17 cellular contexts compared by ENCODE assay signal in genomic region chr22:22880645-22881044, GRCh38. TPM values are rescaled to one million over a fixed set of nuclear protein-coding genes. Genes with fewer than 3 reads are reported as not detected.
DNase-seq lines count a peak whose midpoint lies in the region; ATAC-seq and TF ChIP-seq lines count a peak whose summit lies in the region.
"Had no signal": no experiment of that assay in that cellular context is flagged by ENCODE, and none has a peak within 500 bp of the region (broad histone marks: within the 10 kb centered on the region; RNA-seq: fewer than 3 reads in every experiment).

No MANE protein-coding gene starts in this region.

- H3K27me3 ChIP-seq in MG63: no peaks in the 10 kb centered on the region; the same call in 1 of the 2 replicates

- H3K36me3 ChIP-seq in MG63: no peaks in the 10 kb centered on the region

- H3K27me3 Mint-ChIP-seq in stimulated activated naive CD8-positive, alpha-beta T cell treated with anti-CD3 and anti-CD28 coated beads, Interleukin-15, amount 100 ng/mL, for 72 hours: peaks cover 32% of the 10 kb centered on the region
- H3K27me3 Mint-ChIP-seq in stimulated activated naive B cell treated with anti-CD40 and anti-IgM and Interleukin-4, amounts not matched to agents 10 μg/mL and 1 μg/mL and 100 μg/mL, for 72 hours: no peaks in the 10 kb centered on the region

- no peaks in the 10 kb centered on the region for H3K9me3 ChIP-seq in MG63
- H3K9me3 ChIP-seq: A549 had no signal

- TF ChIP-seq POLR2A in Raji (IDR thresholded peaks at IDR 0.05; ENCODE audit: insufficient read depth, low read depth, low read length): peak; percentile 50; the same call in 1 of the 2 replicates

- no peak for ATAC-seq in stimulated activated naive CD8-positive, alpha-beta T cell treated with anti-CD3 and anti-CD28 coated beads, Interleukin-15, Interleukin-2, amounts not matched to agents 100 U/mL and 50 U/mL, for 24 hours
- ATAC-seq in stimulated activated naive CD8-positive, alpha-beta T cell treated with anti-CD3 and anti-CD28 coated beads, Interleukin-15, amount 100 ng/mL, for 72 hours: no peak
- ATAC-seq in stimulated activated naive B cell treated with anti-CD40 and anti-IgM and Interleukin-4, amounts not matched to agents 10 μg/mL and 1 μg/mL and 100 μg/mL, for 72 hours (replicated peaks): no peak
- ATAC-seq: A549, HCT116 had no signal

- DNase-seq in stimulated activated naive CD8-positive, alpha-beta T cell treated with anti-CD3 and anti-CD28 coated beads, Interleukin-15, Interleukin-2, amounts not matched to agents 100 U/mL and 50 U/mL, for 24 hours: peak; percentile 3
- DNase-seq in stimulated activated naive CD8-positive, alpha-beta T cell treated with anti-CD3 and anti-CD28 coated beads, Interleukin-15, amount 100 ng/mL, for 72 hours: no peak
- DNase-seq in mesenteric fat pad (ENCODE audit: low spot score) (peak; percentile 67), NCI-H1694 (lab: John Stamatoyannopoulos, UW) (no peak), NCI-H1048 (lab: John Stamatoyannopoulos, UW) (no peak), MG63 (no peak)
- no peak for DNase-seq in stimulated activated naive B cell treated with anti-CD40 and anti-IgM and Interleukin-4, amounts not matched to agents 10 μg/mL and 1 μg/mL and 100 μg/mL, for 72 hours
- DNase-seq: CD4-positive, alpha-beta memory T cell; DMS79; NCI-H1105; NCI-H2029 treated with DMSO at 0.1 percent for 48 hours; NCI-H510A had no signal

- H3K4me3 ChIP-seq in MG63: no peak overlapping the region
- H3K4me3 ChIP-seq: A549 had no signal

- H3K36me3 Mint-ChIP-seq in stimulated activated naive B cell treated with anti-CD40 and anti-IgM and Interleukin-4, amounts not matched to agents 10 μg/mL and 1 μg/mL and 100 μg/mL, for 72 hours: no peaks in the 10 kb centered on the region
- H3K36me3 Mint-ChIP-seq: CD4-positive, alpha-beta memory T cell had no signal

- H3K9me3 Mint-ChIP-seq in stimulated activated naive CD8-positive, alpha-beta T cell treated with anti-CD3 and anti-CD28 coated beads, Interleukin-15, amount 100 ng/mL, for 72 hours: no peaks in the 10 kb centered on the region
- no peaks in the 10 kb centered on the region for H3K9me3 Mint-ChIP-seq in stimulated activated naive B cell treated with anti-CD40 and anti-IgM and Interleukin-4, amounts not matched to agents 10 μg/mL and 1 μg/mL and 100 μg/mL, for 72 hours

- no peak overlapping the region for H3K4me3 Mint-ChIP-seq in stimulated activated naive CD8-positive, alpha-beta T cell treated with anti-CD3 and anti-CD28 coated beads, Interleukin-15, amount 100 ng/mL, for 72 hours
- H3K4me3 Mint-ChIP-seq in stimulated activated naive B cell treated with anti-CD40 and anti-IgM and Interleukin-4, amounts not matched to agents 10 μg/mL and 1 μg/mL and 100 μg/mL, for 72 hours: peak overlapping the region in 1 of 2 donors; percentile 25
- H3K4me3 Mint-ChIP-seq: CD4-positive, alpha-beta memory T cell had no signal

- H3K27ac Mint-ChIP-seq in stimulated activated naive CD8-positive, alpha-beta T cell treated with anti-CD3 and anti-CD28 coated beads, Interleukin-15, amount 100 ng/mL, for 72 hours: no peak overlapping the region
- H3K27ac Mint-ChIP-seq in stimulated activated naive B cell treated with anti-CD40 and anti-IgM and Interleukin-4, amounts not matched to agents 10 μg/mL and 1 μg/mL and 100 μg/mL, for 72 hours: no peak overlapping the region

- peaks cover 35% of the 10 kb centered on the region for H3K4me1 Mint-ChIP-seq in stimulated activated naive CD8-positive, alpha-beta T cell treated with anti-CD3 and anti-CD28 coated beads, Interleukin-15, amount 100 ng/mL, for 72 hours
- H3K4me1 Mint-ChIP-seq in stimulated activated naive B cell treated with anti-CD40 and anti-IgM and Interleukin-4, amounts not matched to agents 10 μg/mL and 1 μg/mL and 100 μg/mL, for 72 hours: peaks cover 67 to 87% of the 10 kb centered on the region in 2 donors

RNA-seq across cellular contexts. Expression of gene IGLL5, which starts 7.0 kb away (rescaled TPM):
- not detected for total RNA-seq in mesenteric fat pad
- total RNA-seq in MG63 (2014; rRNA removed; shearing (Covaris generic); ENCODE audit: low replicate concordance): not detected in 2 replicates
- total RNA-seq: CD4-positive, alpha-beta memory T cell; HT-29; RPMI7951 had no signal

Comparison
In these comparisons a context has a peak if more than half of its experiments do, and no peak if none do; other contexts are left out.
1. DNase-seq: peak in stimulated activated naive CD8-positive, alpha-beta T cell treated with anti-CD3 and anti-CD28 coated beads, Interleukin-15, Interleukin-2, amounts not matched to agents 100 U/mL and 50 U/mL, for 24 hours (single experiment) and mesenteric fat pad (single experiment); none in stimulated activated naive CD8-positive, alpha-beta T cell treated with anti-CD3 and anti-CD28 coated beads, Interleukin-15, amount 100 ng/mL, for 72 hours (0 of 2), stimulated activated naive B cell treated with anti-CD40 and anti-IgM and Interleukin-4, amounts not matched to agents 10 μg/mL and 1 μg/mL and 100 μg/mL, for 72 hours (single experiment), NCI-H1694 (single experiment), NCI-H1048 (single experiment) and MG63 (single experiment).